Comparison of ENCODE assay signal across 17 cellular contexts in the genomic region with DNA sequence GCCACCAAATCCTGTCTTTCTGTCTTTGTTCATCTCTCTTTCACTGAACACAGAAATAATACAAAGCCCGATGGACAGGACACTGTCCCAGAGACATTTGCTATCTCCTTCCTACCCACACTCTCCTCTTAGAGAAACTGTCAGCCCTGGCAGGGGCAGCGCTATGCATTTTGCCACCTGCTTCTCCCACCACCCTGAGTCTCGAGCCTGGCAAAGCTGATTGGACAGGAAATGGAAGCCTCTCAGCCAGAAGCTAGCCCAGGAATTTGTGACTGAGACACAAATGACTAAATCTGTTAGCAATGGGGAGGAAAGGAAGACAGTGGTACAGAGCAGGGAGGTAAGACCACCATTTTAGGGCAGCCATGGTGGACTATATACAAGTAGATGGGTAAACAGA.
"Had no signal": no experiment of that assay in that cellular context is flagged by ENCODE, and none has a peak within 500 bp of the region (broad histone marks: within the 10 kb centered on the region; RNA-seq: fewer than 3 reads in every experiment).

No MANE protein-coding gene starts in this region.

- H3K4me2 ChIP-seq: smooth muscle cell had no signal

- DNase-seq: dorsolateral prefrontal cortex; effector CD8-positive, alpha-beta T cell; heart left ventricle; hippocampal formation; mucosa of descending colon; occipital lobe; pancreas; right cardiac atrium; stimulated activated CD4-positive, alpha-beta T cell treated with anti-CD3 and anti-CD28 coated beads, Interleukin-2, amount 100 ng/mL, for 48 hours; stimulated activated naive CD4-positive, alpha-beta T cell treated with Interleukin-2 at 50 U/mL for 16 hours; tibial artery; upper lobe of left lung; uterus had no signal

- ATAC-seq: heart left ventricle; mucosa of descending colon; natural killer cell treated with Interleukin-12 subunit alpha and Interleukin-12 subunit beta and Interleukin-15 and Interleukin-18, amount 100 ng/mL, for 72 hours; pancreas; right cardiac atrium had no signal

- H3K27ac ChIP-seq: coronary artery, heart left ventricle, pancreas, suprapubic skin, tibial artery, upper lobe of left lung, uterus had no signal

- H3K4me3 ChIP-seq: coronary artery, dorsolateral prefrontal cortex, heart left ventricle, mucosa of descending colon, pancreas, smooth muscle cell, suprapubic skin, tibial artery, upper lobe of left lung, uterus had no signal

- H3K9me3 ChIP-seq: heart left ventricle, mucosa of descending colon, pancreas, suprapubic skin, tibial artery, upper lobe of left lung, uterus had no signal

- H3K27me3 ChIP-seq: dorsolateral prefrontal cortex, heart left ventricle, pancreas, suprapubic skin, tibial artery, upper lobe of left lung, uterus had no signal

- H3K36me3 ChIP-seq: heart left ventricle, pancreas, suprapubic skin, tibial artery, upper lobe of left lung, uterus had no signal

- H3K4me1 ChIP-seq: heart left ventricle, pancreas, tibial artery, upper lobe of left lung, uterus had no signal
